ENCODE assay signal across 24 cellular contexts in the genomic region with DNA sequence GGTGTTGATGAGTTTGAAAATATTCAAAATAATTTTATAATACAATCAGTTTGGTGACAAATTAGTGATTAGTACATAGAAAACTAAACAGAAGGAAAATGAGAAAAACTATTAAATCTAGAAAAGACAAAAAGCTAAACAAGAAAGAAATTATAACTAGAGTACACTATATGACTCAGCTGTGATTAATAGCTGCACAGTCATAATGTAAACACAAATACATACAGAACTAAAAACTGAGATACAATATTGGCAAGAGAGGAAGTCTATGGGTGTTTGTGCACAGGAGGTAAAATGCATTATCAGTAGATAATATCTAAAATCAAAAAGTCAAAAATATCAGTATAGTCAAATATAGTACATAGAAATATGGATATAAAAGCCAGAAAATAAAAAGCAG.
"Had no signal": no experiment of that assay in that cellular context is flagged by ENCODE, and none has a peak within 500 bp of the region (broad histone marks: within the 10 kb centered on the region; RNA-seq: fewer than 3 reads in every experiment).

No MANE protein-coding gene starts in this region.

- H3K27me3 ChIP-seq: adrenal gland, neural progenitor cell had no signal

- H3K36me3 ChIP-seq: adrenal gland, neural progenitor cell, prostate gland, tibial artery had no signal

- H3K9me3 Mint-ChIP-seq: activated naive CD4-positive, alpha-beta T cell treated with anti-CD3 and anti-CD28 coated beads, Interleukin-2, amount 50 U/mL, for 72 hours; effector memory CD8-positive, alpha-beta T cell; immature natural killer cell; neural progenitor cell; T-helper 1 cell treated with Interleukin-12 subunit alpha and Interleukin-12 subunit beta and Interleukin-4 antibody, amounts not matched to agents 30 μg/mL and 1 μg/mL, for 36 hours had no signal

- H3K27ac ChIP-seq: adrenal gland, epithelial cell of prostate, neural progenitor cell, prostate gland, tibial artery, VCaP had no signal

- H3K9ac ChIP-seq: neural progenitor cell had no signal

- H3K4me3 ChIP-seq: adrenal gland, neural progenitor cell, prostate gland, tibial artery had no signal

- H3K27ac Mint-ChIP-seq: activated naive CD4-positive, alpha-beta T cell treated with anti-CD3 and anti-CD28 coated beads, Interleukin-2, amount 50 U/mL, for 72 hours; effector memory CD8-positive, alpha-beta T cell; immature natural killer cell; naive thymus-derived CD4-positive, alpha-beta T cell; neural progenitor cell; T-helper 1 cell treated with Interleukin-12 subunit alpha and Interleukin-12 subunit beta and Interleukin-4 antibody, amounts not matched to agents 30 μg/mL and 1 μg/mL, for 36 hours had no signal

- FAIRE-seq: astrocyte, frontal cortex had no signal

- H3K4me3 Mint-ChIP-seq: effector memory CD8-positive, alpha-beta T cell; immature natural killer cell; naive thymus-derived CD4-positive, alpha-beta T cell; neural progenitor cell; T-helper 1 cell treated with Interleukin-12 subunit alpha and Interleukin-12 subunit beta and Interleukin-4 antibody, amounts not matched to agents 30 μg/mL and 1 μg/mL, for 36 hours had no signal

- H3K4me1 ChIP-seq: adrenal gland, neural progenitor cell, prostate gland, tibial artery had no signal

- H3K9me3 ChIP-seq: adrenal gland, prostate gland, tibial artery had no signal

- H3K36me3 Mint-ChIP-seq: activated naive CD4-positive, alpha-beta T cell treated with anti-CD3 and anti-CD28 coated beads, Interleukin-2, amount 50 U/mL, for 72 hours; immature natural killer cell; naive thymus-derived CD4-positive, alpha-beta T cell; neural progenitor cell had no signal

- DNase-seq: activated CD4-positive, alpha-beta T cell treated with anti-CD3 and anti-CD28 coated beads, Interleukin-2, amount 50 U/mL, for 1 hour; activated CD4-positive, CD25-positive, alpha-beta regulatory T cell treated with anti-CD3 and anti-CD28 coated beads, Interleukin-2, amount 50 U/mL, for 72 hours; activated CD8-positive, alpha-beta memory T cell treated with anti-CD3 and anti-CD28 coated beads, Interleukin-2, amount 50 U/mL, for 48 hours; activated gamma-delta T cell; activated T-cell treated with anti-CD3 and anti-CD28 coated beads, Interleukin-2, amount 50 U/mL, for 48 hours; adrenal gland; dermis blood vessel endothelial cell; effector memory CD8-positive, alpha-beta T cell; immature natural killer cell; mesendoderm; naive thymus-derived CD4-positive, alpha-beta T cell; right cardiac atrium; stimulated activated CD4-positive, alpha-beta T cell treated with anti-CD3 and anti-CD28 coated beads, Interleukin-2, amount 100 ng/mL, for 24 hours; stimulated activated naive CD8-positive, alpha-beta T cell treated with anti-CD3 and anti-CD28 coated beads, Interleukin-15, Interleukin-2, amounts not matched to agents 100 U/mL and 50 U/mL, for 24 hours; substantia nigra; tibial artery had no signal

- H3K4me2 ChIP-seq: neural progenitor cell had no signal

- H3K4me1 Mint-ChIP-seq: immature natural killer cell, neural progenitor cell had no signal

- ATAC-seq: activated naive CD4-positive, alpha-beta T cell treated with anti-CD3 and anti-CD28 coated beads, Interleukin-2, amount 50 U/mL, for 72 hours; effector memory CD8-positive, alpha-beta T cell; naive thymus-derived CD4-positive, alpha-beta T cell; right cardiac atrium; stimulated activated naive CD8-positive, alpha-beta T cell treated with anti-CD3 and anti-CD28 coated beads, Interleukin-15, Interleukin-2, amounts not matched to agents 100 U/mL and 50 U/mL, for 24 hours had no signal

- H2AFZ ChIP-seq: neural progenitor cell had no signal
